22 cellular contexts compared by ENCODE assay signal in the genomic region with DNA sequence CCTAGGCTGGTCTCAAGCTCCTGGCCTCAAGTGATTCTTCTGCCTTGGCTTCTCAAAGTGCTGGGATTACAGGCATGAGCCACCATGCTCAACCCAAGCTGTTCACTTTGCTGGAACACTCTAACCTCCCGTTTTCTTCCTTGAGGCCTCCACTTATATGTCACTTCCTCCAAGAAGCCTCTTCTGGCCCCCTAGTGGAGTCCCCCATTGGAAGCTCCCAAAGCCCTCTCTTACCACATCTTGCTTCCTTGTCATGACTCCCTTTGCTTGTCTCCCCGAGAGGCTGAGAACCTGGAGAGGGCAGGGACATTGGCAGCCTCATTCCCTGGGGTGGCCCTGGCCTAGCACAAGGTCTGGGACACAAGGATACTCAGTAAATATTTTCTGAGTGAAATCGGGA.
"Had no signal": no experiment of that assay in that cellular context is flagged by ENCODE, and none has a peak within 500 bp of the region (broad histone marks: within the 10 kb centered on the region; RNA-seq: fewer than 3 reads in every experiment).

No MANE protein-coding gene starts in this region.

- ATAC-seq: activated CD8-positive, alpha-beta T cell treated with anti-CD3 and anti-CD28 coated beads for 36 hours; activated T-helper 17 cell treated with anti-CD3 and anti-CD28 coated beads, Interleukin-2, amount 50 U/mL, for 72 hours; naive thymus-derived CD4-positive, alpha-beta T cell had no signal

- H3K9me3 ChIP-seq: breast epithelium, prostate gland, right atrium auricular region, thyroid gland had no signal

- DNase-seq: activated B cell treated with CpG ODN at 0.5 μM for 24 hours; activated CD4-positive, alpha-beta T cell treated with anti-CD3 and anti-CD28 coated beads for 4 hours; activated CD8-positive, alpha-beta T cell treated with anti-CD3 and anti-CD28 coated beads for 36 hours; activated naive CD4-positive, alpha-beta T cell; activated T-cell treated with anti-CD3 and anti-CD28 coated beads, Interleukin-2, amount 50 U/mL, for 1 hour; aorta; erythroblast; foreskin melanocyte; head of caudate nucleus; kidney; naive thymus-derived CD4-positive, alpha-beta T cell; stimulated activated CD4-positive, alpha-beta T cell treated with anti-CD3 and anti-CD28 coated beads, Interleukin-12 subunit alpha, Interleukin-12 subunit beta, amount 100 ng/mL, for 4 hours; stimulated activated CD4-positive, alpha-beta T cell treated with anti-CD3 and anti-CD28 coated beads, Interleukin-1b, Interleukin-23, amount 100 ng/mL, for 48 hours; stimulated activated CD8-positive, alpha-beta memory T cell treated with anti-CD3 and anti-CD28 coated beads, Interleukin-4, amount 100 ng/mL, for 48 hours; stimulated activated naive CD4-positive, alpha-beta T cell treated with Interleukin-2 at 50 U/mL for 16 hours; thyroid gland had no signal

- H3K36me3 ChIP-seq: breast epithelium, neural progenitor cell, prostate gland, right atrium auricular region, thyroid gland had no signal

- H3K27ac ChIP-seq: breast epithelium, coronary artery, neural progenitor cell, prostate gland, right atrium auricular region, thyroid gland had no signal

- H3K9ac ChIP-seq: neural progenitor cell had no signal

- H3K4me3 ChIP-seq: breast epithelium, coronary artery, neural progenitor cell, prostate gland, right atrium auricular region, thyroid gland had no signal

- H2AFZ ChIP-seq: neural progenitor cell had no signal

- H3K4me1 ChIP-seq: breast epithelium, prostate gland, right atrium auricular region, thyroid gland had no signal

- H3K27me3 ChIP-seq: breast epithelium, neural progenitor cell, right atrium auricular region, thyroid gland had no signal

- H3K4me2 ChIP-seq: neural progenitor cell had no signal
